In genomic region chr12:52146822-52147366, GRCh38 we compare ENCODE assay signal across 1 cellular context.
TF ChIP-seq lines count a peak whose summit lies in the region.

No MANE protein-coding gene starts in this region.

TF ChIP-seq in K562, 482 proteins besides CTCF, POLR2A, EP300 and RAD21:
- TF ChIP-seq DEAF1 (CRISPR knock-in tag; IDR thresholded peaks at IDR 0.05) (no peak), FOXA3 (CRISPR knock-in tag; conservative IDR thresholded peaks at IDR 0.05 in 1 of 2, IDR thresholded peaks at IDR 0.05 in 1 of 2) (no peak), ZFX (CRISPR knock-in tag; IDR thresholded peaks at IDR 0.05) (peak; percentile 3; the same call in 1 of the 2 replicates), BACH1 (tag; IDR thresholded peaks at IDR 0.05) (no peak)
